11 cellular contexts compared by ENCODE assay signal in the genomic region with DNA sequence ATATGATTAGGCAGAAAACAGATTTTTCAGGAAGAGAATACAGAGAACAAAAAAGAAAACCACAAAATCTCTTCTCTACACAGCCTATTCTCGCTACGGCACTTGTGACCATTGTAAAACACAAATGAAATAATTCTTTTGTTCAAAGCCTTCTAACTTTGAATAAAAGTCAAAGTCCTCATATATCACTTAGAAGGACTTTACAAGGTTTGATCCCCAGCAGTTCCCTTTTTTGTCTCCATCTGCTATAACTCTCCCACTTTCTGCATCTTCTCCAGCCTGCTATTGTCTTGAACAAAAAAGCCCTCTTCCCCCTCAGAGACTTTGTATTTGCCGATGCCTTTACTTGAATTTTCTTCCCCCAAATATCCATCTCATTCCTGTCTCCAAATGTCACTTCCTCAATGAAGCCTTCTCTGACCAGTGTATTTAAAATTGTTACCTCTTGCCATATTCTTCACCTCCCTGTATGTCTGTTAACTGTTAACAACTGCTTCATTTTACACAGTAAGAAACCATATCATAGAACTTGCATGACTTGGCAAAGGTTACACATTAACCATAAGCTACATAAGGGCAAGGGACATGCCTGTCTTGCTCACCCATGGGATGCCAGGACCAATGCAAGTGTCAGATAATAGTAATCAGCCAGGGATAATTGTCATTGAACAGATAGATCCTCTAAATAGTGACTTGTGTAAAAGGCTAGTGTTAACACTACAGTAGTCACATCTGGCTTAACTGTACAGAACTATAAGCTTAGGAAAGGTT.
DNase-seq lines count a peak whose midpoint lies in the region; ATAC-seq and TF ChIP-seq lines count a peak whose summit lies in the region.
"Had no signal": no experiment of that assay in that cellular context is flagged by ENCODE, and none has a peak within 500 bp of the region (broad histone marks: within the 10 kb centered on the region; RNA-seq: fewer than 3 reads in every experiment).

No MANE protein-coding gene starts in this region.

- H3K27ac ChIP-seq in spleen, result peak overlapping the region; percentile 17 to 88 (median 29)
- H3K27ac ChIP-seq: 22Rv1 had no signal

- DNase-seq in NOMO-1 treated with DMSO at 0.1 percent for 48 hours (lab: John Stamatoyannopoulos, UW; ENCODE audit: unreplicated experiment), result peak; percentile 1
- DNase-seq in NOMO-1 treated with dmso at 0.1 percent for 144 hours (lab: John Stamatoyannopoulos, UW; ENCODE audit: unreplicated experiment), result no peak
- peak; percentile 35 for DNase-seq in HT-29 (ENCODE audit: low spot score)
- no peak for DNase-seq in spleen
- no peak for DNase-seq in stimulated activated CD4-positive, alpha-beta T cell treated with anti-CD3 and anti-CD28 coated beads, Interleukin-4, amount 100 ng/mL, for 4 hours
- no peak for DNase-seq in amygdala (lab: John Stamatoyannopoulos, UW)
- DNase-seq: NCI-H1436 treated with DMSO at 0.1 percent for 48 hours; stimulated activated CD4-positive, alpha-beta T cell treated with anti-CD3 and anti-CD28 coated beads, Interleukin-4, amount 100 ng/mL, for 1 hour had no signal

- 38 to 52% (median 43%) methylated on average over 3 of the region's 3 CpGs for WGBS in spleen, 5 donors

- H3K36me3 ChIP-seq in spleen, result peaks cover 0 to 38% (median 6%) of the 10 kb centered on the region in 6 donors

- peaks cover 0 to 5% (median 2%) of the 10 kb centered on the region in 8 donors for H3K9me3 ChIP-seq in spleen

- peaks cover 0 to 67% (median 27%) of the 10 kb centered on the region in 6 donors for H3K4me1 ChIP-seq in spleen

- peak; percentile 20 for ATAC-seq in esophagus mucosa
- no peak for ATAC-seq in HG03025 (IDR thresholded peaks at IDR 0.05; ENCODE audit: low FRiP score, unreplicated experiment)

- no peak for TF ChIP-seq POLR2A in spleen (IDR thresholded peaks at IDR 0.05)

- no peak overlapping the region for H3K4me3 ChIP-seq in spleen

- TF ChIP-seq CTCF in spleen (IDR thresholded peaks at IDR 0.05 in 8 of 11, conservative IDR thresholded peaks at IDR 0.05 in 3 of 11), result no peak

- H3K27me3 ChIP-seq in spleen (replicated peaks in 1 of 7), result no peaks in the 10 kb centered on the region

- intact Hi-C loops in spleen (cut with DNase I; ENCODE audit: low total_unique reads), result no loop called here

Comparison
In these comparisons a context has a peak if more than half of its experiments do, and no peak if none do; other contexts are left out.
1. DNase-seq: peak in NOMO-1 treated with DMSO at 0.1 percent for 48 hours (single experiment) and HT-29 (single experiment); none in NOMO-1 treated with dmso at 0.1 percent for 144 hours (single experiment), spleen (single experiment), stimulated activated CD4-positive, alpha-beta T cell treated with anti-CD3 and anti-CD28 coated beads, Interleukin-4, amount 100 ng/mL, for 4 hours (0 of 2) and amygdala (0 of 56).